ENCODE assay signal across 10 cellular contexts in genomic region chr4:78667764-78668163, GRCh38.
DNase-seq lines count a peak whose midpoint lies in the region; ATAC-seq and TF ChIP-seq lines count a peak whose summit lies in the region.
"Had no signal": no experiment of that assay in that cellular context is flagged by ENCODE, and none has a peak within 500 bp of the region (broad histone marks: within the 10 kb centered on the region; RNA-seq: fewer than 3 reads in every experiment).

No MANE protein-coding gene starts in this region.

- TF ChIP-seq CTCF in BE2C (IDR thresholded peaks at IDR 0.05; ENCODE audit: low read depth, low read length), result no peak

- H3K4me1 ChIP-seq in BE2C, result no peaks in the 10 kb centered on the region

- no peaks in the 10 kb centered on the region for H3K27me3 ChIP-seq in BE2C

- ATAC-seq in GM18511 (IDR thresholded peaks at IDR 0.05; ENCODE audit: unreplicated experiment) (peak; percentile 90), GM21381 (IDR thresholded peaks at IDR 0.05; ENCODE audit: unreplicated experiment) (peak; percentile 80), HG03108 (IDR thresholded peaks at IDR 0.05; ENCODE audit: unreplicated experiment) (peak; percentile 79)

- H3K36me3 ChIP-seq in BE2C, result no peaks in the 10 kb centered on the region

- TF ChIP-seq POLR2A in erythroblast (IDR thresholded peaks at IDR 0.05; ENCODE audit: low read length), result no peak

- peak; percentile 26 to 57 for DNase-seq in erythroblast (lab: John Stamatoyannopoulos, UW)
- DNase-seq in mesenteric fat pad (ENCODE audit: low spot score), result no peak
- no peak for DNase-seq in activated CD4-positive, alpha-beta T cell treated with anti-CD3 and anti-CD28 coated beads, Interleukin-2, amount 50 U/mL, for 1 hour
- DNase-seq in effector CD4-positive, alpha-beta T cell, result no peak
- no peak for DNase-seq in BE2C
- DNase-seq: NCI-H82; stimulated activated CD4-positive, alpha-beta T cell treated with anti-CD3 and anti-CD28 coated beads, Interleukin-4, amount 100 ng/mL, for 1 hour had no signal

- H3K9me3 ChIP-seq in BE2C, result no peaks in the 10 kb centered on the region

- no peak overlapping the region for H3K4me3 ChIP-seq in BE2C (ENCODE audit: low read depth, low read length)

Comparison
In these comparisons a context has a peak if more than half of its experiments do, and no peak if none do; other contexts are left out.
1. DNase-seq: peak in erythroblast (2 of 2); none in mesenteric fat pad (single experiment), activated CD4-positive, alpha-beta T cell treated with anti-CD3 and anti-CD28 coated beads, Interleukin-2, amount 50 U/mL, for 1 hour (single experiment), effector CD4-positive, alpha-beta T cell (single experiment) and BE2C (single experiment).
2. Peak in every context shown above with its lines, with median percentiles within 50 percentile points of each other: ATAC-seq.